Comparison of ENCODE assay signal across 27 cellular contexts in genomic region chr1:115064461-115064860, GRCh38. TPM values are rescaled to one million over a fixed set of nuclear protein-coding genes. Genes with fewer than 3 reads are reported as not detected.
DNase-seq lines count a peak whose midpoint lies in the region; ATAC-seq and TF ChIP-seq lines count a peak whose summit lies in the region.
"Had no signal": no experiment of that assay in that cellular context is flagged by ENCODE, and none has a peak within 500 bp of the region (broad histone marks: within the 10 kb centered on the region; RNA-seq: fewer than 3 reads in every experiment).

No MANE protein-coding gene starts in this region.

- H3K36me3 Mint-ChIP-seq in IgD-negative memory B cell (no peaks in the 10 kb centered on the region), T-helper 17 cell (ENCODE audit: low read depth) (peaks cover 3% of the 10 kb centered on the region), immature natural killer cell (peaks cover 0 to 28% (median 23%) of the 10 kb centered on the region in 3 donors)
- H3K36me3 Mint-ChIP-seq: activated naive CD8-positive, alpha-beta T cell treated with anti-CD3 and anti-CD28 coated beads, Interleukin-2, amount 10 ng/mL, durations not matched to agents 7 days and 5 days had no signal

- H3K4me1 Mint-ChIP-seq in IgD-negative memory B cell, result peaks cover 20 to 27% (median 21%) of the 10 kb centered on the region in 3 donors
- H3K4me1 Mint-ChIP-seq in T-helper 17 cell, result peaks cover 44% of the 10 kb centered on the region
- H3K4me1 Mint-ChIP-seq in immature natural killer cell, result peaks cover 44 to 60% of the 10 kb centered on the region in 2 donors

- H3K4me1 ChIP-seq in thoracic aorta (ENCODE audit: control insufficient read depth in 1 of 2, low read depth in 2 of 2) (peaks cover 31 to 65% of the 10 kb centered on the region in 2 donors), PC-3 (ENCODE audit: insufficient read depth, low read length) (peaks cover 51% of the 10 kb centered on the region)

- intact Hi-C loops in PC-3 (cut with micrococcal nuclease), result no loop called here

- H3K27ac ChIP-seq in thoracic aorta, result peak overlapping the region; percentile 9 to 83
- no peak overlapping the region for H3K27ac ChIP-seq in PC-3 (ENCODE audit: low read length)
- H3K27ac ChIP-seq: dorsolateral prefrontal cortex, lower lobe of right lung, right atrium auricular region, spleen, upper lobe of right lung had no signal

- H3K4me2 ChIP-seq in PC-3 (ENCODE audit: low read length), result no peak overlapping the region

- H2AFZ ChIP-seq in PC-3 (ENCODE audit: low read length), result no peak overlapping the region

- ATAC-seq in T-helper 17 cell, result no peak
- no peak for ATAC-seq in thoracic aorta (ENCODE audit: insufficient number of reproducible peaks, low FRiP score, low read depth)
- ATAC-seq in PC-3, result no peak
- ATAC-seq: lower lobe of right lung, Right ventricle myocardium inferior, upper lobe of right lung had no signal

- no peaks in the 10 kb centered on the region for H3K27me3 ChIP-seq in thoracic aorta (replicated peaks; ENCODE audit: insufficient read depth)
- H3K27me3 ChIP-seq in PC-3 (ENCODE audit: low read length), result no peaks in the 10 kb centered on the region
- H3K27me3 ChIP-seq: dorsolateral prefrontal cortex, right atrium auricular region, spleen, upper lobe of right lung had no signal

- no peaks in the 10 kb centered on the region for H4K20me1 ChIP-seq in PC-3 (ENCODE audit: low read length)

- peak overlapping the region in 2 of 4 donors; percentile 42 to 60 for H3K4me3 Mint-ChIP-seq in IgD-negative memory B cell
- peak overlapping the region; percentile 7 for H3K4me3 Mint-ChIP-seq in T-helper 17 cell
- peak overlapping the region in 2 of 5 donors; percentile 7 to 46 for H3K4me3 Mint-ChIP-seq in immature natural killer cell
- H3K4me3 Mint-ChIP-seq: activated naive CD8-positive, alpha-beta T cell treated with anti-CD3 and anti-CD28 coated beads, Interleukin-2, amount 10 ng/mL, durations not matched to agents 7 days and 5 days; CD14-positive monocyte had no signal

- H3K27me3 Mint-ChIP-seq in IgD-negative memory B cell (peaks cover 2% of the 10 kb centered on the region), T-helper 17 cell (no peaks in the 10 kb centered on the region), immature natural killer cell (ENCODE audit: low read depth in 3 of 3) (peaks cover 6 to 11% (median 7%) of the 10 kb centered on the region in 3 donors)
- H3K27me3 Mint-ChIP-seq: activated naive CD8-positive, alpha-beta T cell treated with anti-CD3 and anti-CD28 coated beads, Interleukin-2, amount 10 ng/mL, durations not matched to agents 7 days and 5 days had no signal

- H3K9me3 ChIP-seq in T-helper 17 cell (ENCODE audit: control insufficient read depth, low read length, poor library complexity, severe bottlenecking) (no peaks in the 10 kb centered on the region), thoracic aorta (no peaks in the 10 kb centered on the region), PC-3 (ENCODE audit: low read length) (no peaks in the 10 kb centered on the region)
- H3K9me3 ChIP-seq: lower lobe of right lung, right atrium auricular region, upper lobe of right lung had no signal

- no peak for TF ChIP-seq CTCF in thoracic aorta (IDR thresholded peaks at IDR 0.05)
- TF ChIP-seq CTCF in PC-3 (conservative IDR thresholded peaks at IDR 0.05; ENCODE audit: low read depth, low read length), result no peak

- CTCF ChIA-PET in PC-3 (lab: Charles Lee), result no interaction called here

- H3K9ac ChIP-seq in PC-3 (ENCODE audit: low read length), result no peak overlapping the region

- H3K36me3 ChIP-seq in thoracic aorta (no peaks in the 10 kb centered on the region), PC-3 (ENCODE audit: low read depth, low read length) (no peaks in the 10 kb centered on the region)
- H3K36me3 ChIP-seq: lower lobe of right lung, right atrium auricular region, upper lobe of right lung had no signal

- BruUV-seq in PC-3 (replicated peaks; lab: Mats Ljungman, UMichigan), result no TSS peak

- DNase-seq in T-helper 17 cell (no peak), immature natural killer cell (no peak), thoracic aorta (ENCODE audit: low spot score) (no peak), SW 1271 (lab: John Stamatoyannopoulos, UW) (no peak), PC-3 (no peak), GOT3 (lab: John Stamatoyannopoulos, UW) (no peak)
- DNase-seq: activated CD4-positive, CD25-positive, alpha-beta regulatory T cell treated with anti-CD3 and anti-CD28 coated beads, Interleukin-2, amount 50 U/mL, for 72 hours; activated effector memory CD4-positive, alpha-beta T cell treated with Interleukin-2 at 50 U/mL for 16 hours; activated naive CD8-positive, alpha-beta T cell treated with anti-CD3 and anti-CD28 coated beads, Interleukin-2, amount 10 ng/mL, durations not matched to agents 7 days and 5 days; activated T-cell treated with anti-CD3 and anti-CD28 coated beads for 4 hours; cerebellar nuclear complex; DMS 273 treated with DMSO at 0.1 percent for 48 hours; dorsolateral prefrontal cortex; glutamatergic neuron; lower lobe of right lung; NCI-H1048; NCI-H1694; spleen; stimulated activated CD4-positive, alpha-beta T cell treated with anti-CD3 and anti-CD28 coated beads, Interleukin-2, amount 100 ng/mL, for 48 hours; upper lobe of right lung had no signal

- POLR2A ChIA-PET in PC-3 (lab: Charles Lee; ENCODE audit: unreplicated experiment), result no interaction called here

- peak overlapping the region in 2 of 3 donors; percentile 6 to 22 for H3K27ac Mint-ChIP-seq in IgD-negative memory B cell
- peak overlapping the region; percentile 99 for H3K27ac Mint-ChIP-seq in T-helper 17 cell
- peak overlapping the region; percentile 97 to 99 (median 98) for H3K27ac Mint-ChIP-seq in immature natural killer cell
- H3K27ac Mint-ChIP-seq: activated naive CD8-positive, alpha-beta T cell treated with anti-CD3 and anti-CD28 coated beads, Interleukin-2, amount 10 ng/mL, durations not matched to agents 7 days and 5 days had no signal

- H3K4me3 ChIP-seq in thoracic aorta, result no peak overlapping the region
- no peak overlapping the region for H3K4me3 ChIP-seq in PC-3 (ENCODE audit: low read length)
- H3K4me3 ChIP-seq: dorsolateral prefrontal cortex, lower lobe of right lung, right atrium auricular region, spleen, upper lobe of right lung had no signal

- H3K9me3 Mint-ChIP-seq in IgD-negative memory B cell (peaks cover 0 to 3% (median 0%) of the 10 kb centered on the region in 3 donors), immature natural killer cell (no peaks in the 10 kb centered on the region)

- H3K9me2 ChIP-seq in PC-3 (replicated peaks; ENCODE audit: low read length), result no peaks in the 10 kb centered on the region

- no peaks in the 10 kb centered on the region for H3K79me2 ChIP-seq in PC-3 (ENCODE audit: low read length)

- H3F3A ChIP-seq in PC-3 (ENCODE audit: low read length, unreplicated experiment), result peaks cover 4% of the 10 kb centered on the region

RNA-seq across cellular contexts. Expression of gene TSPAN2, which starts 24.8 kb away (rescaled TPM):
- polyA plus RNA-seq in IgD-negative memory B cell (2.0 TPM), immature natural killer cell (10 to 100 TPM; 50.1 to 80.1 (median 76.2) TPM)
- total RNA-seq in T-helper 17 cell (10 to 100 TPM in 1 of 2 donors, 1 to 10 TPM in 1; 9.2 to 14.2 TPM), thoracic aorta (10 to 100 TPM; 26.2 to 34.3 TPM), PC-3 (2014; rRNA removed) (1.3 and 1.7 TPM in 2 replicates)

RNA-seq across cellular contexts. Expression of gene TSHB, which starts 34.8 kb away (rescaled TPM):
- polyA plus RNA-seq in IgD-negative memory B cell, result not detected
- not detected for total RNA-seq in T-helper 17 cell
- not detected for polyA plus RNA-seq in immature natural killer cell
- total RNA-seq in thoracic aorta, result not detected
- total RNA-seq in PC-3 (2014; rRNA removed), result not detected in 2 replicates
- total RNA-seq: activated naive CD8-positive, alpha-beta T cell treated with anti-CD3 and anti-CD28 coated beads, Interleukin-2, amount 10 ng/mL, durations not matched to agents 7 days and 5 days; dorsolateral prefrontal cortex; kidney epithelial cell; lower lobe of right lung; mucosa of gallbladder; NCI-H460; right atrium auricular region; Right ventricle myocardium inferior; spleen; upper lobe of right lung had no signal
- polyA plus RNA-seq: CD14-positive monocyte, spleen had no signal

Comparison
In these comparisons a context has a peak if more than half of its experiments do, and no peak if none do; other contexts are left out.
1. H3K27ac Mint-ChIP-seq: peak in every context shown above with its lines; median percentile 99 in T-helper 17 cell; 98 in immature natural killer cell; 14 in IgD-negative memory B cell.